Comparison of ENCODE assay signal across 15 cellular contexts in the genomic region with DNA sequence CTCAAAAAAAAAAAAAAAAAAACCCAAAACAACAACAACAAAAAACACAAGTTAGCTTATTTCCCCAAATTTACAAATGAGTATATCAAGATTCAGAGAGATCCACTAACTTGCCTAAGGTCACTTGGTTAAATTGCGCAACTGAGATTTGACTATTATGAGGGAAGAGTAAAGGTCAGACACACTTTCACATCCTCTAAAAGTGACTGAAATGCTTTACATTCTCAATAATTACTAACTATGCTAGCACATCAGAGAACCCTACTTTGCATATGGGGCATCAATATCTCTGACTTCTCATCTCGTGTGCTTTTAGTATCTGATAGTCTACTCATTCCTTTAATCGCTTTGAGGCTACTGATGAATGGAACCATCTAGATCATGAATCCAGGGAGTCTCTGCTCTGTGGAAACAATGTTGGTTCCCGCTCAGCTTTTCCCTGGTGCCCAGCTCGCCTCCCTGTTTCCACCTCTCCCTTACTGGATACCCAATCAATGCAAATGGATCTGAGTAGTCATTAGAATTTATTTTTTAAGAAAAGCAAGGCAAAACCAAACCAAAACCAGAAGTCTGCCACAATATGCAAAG.
DNase-seq lines count a peak whose midpoint lies in the region; ATAC-seq and TF ChIP-seq lines count a peak whose summit lies in the region.
"Had no signal": no experiment of that assay in that cellular context is flagged by ENCODE, and none has a peak within 500 bp of the region (broad histone marks: within the 10 kb centered on the region; RNA-seq: fewer than 3 reads in every experiment).

No MANE protein-coding gene starts in this region.

- TF ChIP-seq RAD21 in liver (IDR thresholded peaks at IDR 0.05) = peak in 1 of 2 donors; percentile 13

- 77% methylated on average over 5 of the region's 5 CpGs for WGBS in liver

- no peaks in the 10 kb centered on the region for H3K36me3 ChIP-seq in liver (ENCODE audit: control insufficient read depth in 4 of 4, insufficient read depth in 3 of 4, low read depth in 1 of 4, low read length in 3 of 4)
- H3K36me3 ChIP-seq in SJCRH30 = no peaks in the 10 kb centered on the region
- no peaks in the 10 kb centered on the region for H3K36me3 ChIP-seq in neural progenitor cell

- H4K20me1 ChIP-seq in neural progenitor cell (ENCODE audit: low read depth) = no peaks in the 10 kb centered on the region

- H3K9me3 ChIP-seq in liver (ENCODE audit: control insufficient read depth in 4 of 4, low read length in 3 of 4) = no peaks in the 10 kb centered on the region
- H3K9me3 ChIP-seq in SJCRH30 (replicated peaks) = peaks cover 7% of the 10 kb centered on the region
- no peaks in the 10 kb centered on the region for H3K9me3 ChIP-seq in neural progenitor cell (ENCODE audit: low read depth)

- H3K9ac ChIP-seq in liver (ENCODE audit: low read depth in 1 of 2, low read length in 2 of 2) (no peak overlapping the region), neural progenitor cell (no peak overlapping the region)

- peaks cover 6% of the 10 kb centered on the region for H3K4me1 Mint-ChIP-seq in neural progenitor cell

- TF ChIP-seq CTCF in liver (IDR thresholded peaks at IDR 0.05; ENCODE audit: low read depth, low read length, missing input control) (no peak), neural progenitor cell (IDR thresholded peaks at IDR 0.05) (no peak)

- H3K4me3 ChIP-seq in liver (ENCODE audit: low read depth in 1 of 3, low read length in 3 of 3) (no peak overlapping the region), SJCRH30 (no peak overlapping the region), neural progenitor cell (no peak overlapping the region)

- no peaks in the 10 kb centered on the region for H3K79me2 ChIP-seq in neural progenitor cell (ENCODE audit: low read depth)

- ATAC-seq in GM19025 (IDR thresholded peaks at IDR 0.05; ENCODE audit: low read depth, unreplicated experiment) = peak; percentile 95
- ATAC-seq in GM21825 (IDR thresholded peaks at IDR 0.05; ENCODE audit: unreplicated experiment) = peak; percentile 94
- peak; percentile 98 for ATAC-seq in HG03354 (IDR thresholded peaks at IDR 0.05; ENCODE audit: poor library complexity, severe bottlenecking, unreplicated experiment)
- ATAC-seq: HCT116, Panc1 had no signal

- peaks cover 9% of the 10 kb centered on the region for H3F3A ChIP-seq in neural progenitor cell (ENCODE audit: low read depth)

- peaks cover 2% of the 10 kb centered on the region for H3K27me3 Mint-ChIP-seq in neural progenitor cell (ENCODE audit: insufficient read depth, low read depth)
- H3K27me3 Mint-ChIP-seq: activated naive CD8-positive, alpha-beta T cell treated with anti-CD3 and anti-CD28 coated beads for 36 hours had no signal

- DNase-seq in SJCRH30 (no peak), neural progenitor cell (ENCODE audit: low spot score) (no peak), dermis blood vessel endothelial cell (no peak)
- DNase-seq in central memory CD4-positive, alpha-beta T cell = no peak
- DNase-seq: activated naive CD8-positive, alpha-beta T cell treated with anti-CD3 and anti-CD28 coated beads for 36 hours; DMS 273 treated with DMSO at 0.1 percent for 48 hours; effector CD4-positive, alpha-beta T cell; hypothalamus; NCI-H1105 treated with DMSO at 0.1 percent for 48 hours had no signal

- no peak overlapping the region for H2AFZ ChIP-seq in neural progenitor cell (replicated peaks)

- H3K36me3 Mint-ChIP-seq in neural progenitor cell = no peaks in the 10 kb centered on the region
- H3K36me3 Mint-ChIP-seq: activated naive CD8-positive, alpha-beta T cell treated with anti-CD3 and anti-CD28 coated beads for 36 hours had no signal

- H3K27ac Mint-ChIP-seq in neural progenitor cell = no peak overlapping the region
- H3K27ac Mint-ChIP-seq: activated naive CD8-positive, alpha-beta T cell treated with anti-CD3 and anti-CD28 coated beads for 36 hours had no signal

- H3K27ac ChIP-seq in liver (ENCODE audit: low read depth in 1 of 2, low read length in 2 of 2) (no peak overlapping the region), SJCRH30 (no peak overlapping the region), neural progenitor cell (no peak overlapping the region)

- H3K9me3 Mint-ChIP-seq in neural progenitor cell = peaks cover 4% of the 10 kb centered on the region

- no peaks in the 10 kb centered on the region for H3K27me3 ChIP-seq in liver (ENCODE audit: control insufficient read depth in 4 of 4, insufficient read depth in 4 of 4, low read length in 3 of 4)
- no peaks in the 10 kb centered on the region for H3K27me3 ChIP-seq in SJCRH30
- no peaks in the 10 kb centered on the region for H3K27me3 ChIP-seq in neural progenitor cell

- H3K4me2 ChIP-seq in neural progenitor cell = no peak overlapping the region

- no peak overlapping the region for H3K4me3 Mint-ChIP-seq in neural progenitor cell
- H3K4me3 Mint-ChIP-seq: activated naive CD8-positive, alpha-beta T cell treated with anti-CD3 and anti-CD28 coated beads for 36 hours had no signal

- H3K4me1 ChIP-seq in liver (ENCODE audit: control insufficient read depth in 4 of 4, insufficient read depth in 4 of 4, low read length in 3 of 4) = peaks cover 0 to 6% (median 2%) of the 10 kb centered on the region in 4 donors
- 0 out of 2 replicates have a peak, but pooled peaks cover 4% of the 10 kb centered on the region for H3K4me1 ChIP-seq in SJCRH30
- peaks cover 8% of the 10 kb centered on the region for H3K4me1 ChIP-seq in neural progenitor cell

TF ChIP-seq in liver, 16 proteins besides CTCF, POLR2A, EP300 and RAD21:
- TF ChIP-seq, protein P1, sequence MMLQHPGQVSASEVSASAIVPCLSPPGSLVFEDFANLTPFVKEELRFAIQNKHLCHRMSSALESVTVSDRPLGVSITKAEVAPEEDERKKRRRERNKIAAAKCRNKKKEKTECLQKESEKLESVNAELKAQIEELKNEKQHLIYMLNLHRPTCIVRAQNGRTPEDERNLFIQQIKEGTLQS (IDR thresholded peaks at IDR 0.05) = no peak
- no peak for TF ChIP-seq SP1 (IDR thresholded peaks at IDR 0.05)
- TF ChIP-seq, protein P2, sequence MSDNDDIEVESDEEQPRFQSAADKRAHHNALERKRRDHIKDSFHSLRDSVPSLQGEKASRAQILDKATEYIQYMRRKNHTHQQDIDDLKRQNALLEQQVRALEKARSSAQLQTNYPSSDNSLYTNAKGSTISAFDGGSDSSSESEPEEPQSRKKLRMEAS (IDR thresholded peaks at IDR 0.05) = no peak
- TF ChIP-seq TAF1 (conservative IDR thresholded peaks at IDR 0.05) = no peak
- TF ChIP-seq YY1 (IDR thresholded peaks at IDR 0.05) = no peak
- no peak for TF ChIP-seq FOXA2 (IDR thresholded peaks at IDR 0.05)
- peak; percentile 25 to 47 for TF ChIP-seq RXRA (IDR thresholded peaks at IDR 0.05)
- no peak for TF ChIP-seq NR2F2 (IDR thresholded peaks at IDR 0.05)
- peak in 1 of 2 donors; percentile 25 for TF ChIP-seq JUND (IDR thresholded peaks at IDR 0.05)
- TF ChIP-seq FOXA1 (IDR thresholded peaks at IDR 0.05) = no peak
- TF ChIP-seq EGR1 (IDR thresholded peaks at IDR 0.05; ENCODE audit: low read depth in 2 of 2) = no peak
- TF ChIP-seq, protein P3, sequence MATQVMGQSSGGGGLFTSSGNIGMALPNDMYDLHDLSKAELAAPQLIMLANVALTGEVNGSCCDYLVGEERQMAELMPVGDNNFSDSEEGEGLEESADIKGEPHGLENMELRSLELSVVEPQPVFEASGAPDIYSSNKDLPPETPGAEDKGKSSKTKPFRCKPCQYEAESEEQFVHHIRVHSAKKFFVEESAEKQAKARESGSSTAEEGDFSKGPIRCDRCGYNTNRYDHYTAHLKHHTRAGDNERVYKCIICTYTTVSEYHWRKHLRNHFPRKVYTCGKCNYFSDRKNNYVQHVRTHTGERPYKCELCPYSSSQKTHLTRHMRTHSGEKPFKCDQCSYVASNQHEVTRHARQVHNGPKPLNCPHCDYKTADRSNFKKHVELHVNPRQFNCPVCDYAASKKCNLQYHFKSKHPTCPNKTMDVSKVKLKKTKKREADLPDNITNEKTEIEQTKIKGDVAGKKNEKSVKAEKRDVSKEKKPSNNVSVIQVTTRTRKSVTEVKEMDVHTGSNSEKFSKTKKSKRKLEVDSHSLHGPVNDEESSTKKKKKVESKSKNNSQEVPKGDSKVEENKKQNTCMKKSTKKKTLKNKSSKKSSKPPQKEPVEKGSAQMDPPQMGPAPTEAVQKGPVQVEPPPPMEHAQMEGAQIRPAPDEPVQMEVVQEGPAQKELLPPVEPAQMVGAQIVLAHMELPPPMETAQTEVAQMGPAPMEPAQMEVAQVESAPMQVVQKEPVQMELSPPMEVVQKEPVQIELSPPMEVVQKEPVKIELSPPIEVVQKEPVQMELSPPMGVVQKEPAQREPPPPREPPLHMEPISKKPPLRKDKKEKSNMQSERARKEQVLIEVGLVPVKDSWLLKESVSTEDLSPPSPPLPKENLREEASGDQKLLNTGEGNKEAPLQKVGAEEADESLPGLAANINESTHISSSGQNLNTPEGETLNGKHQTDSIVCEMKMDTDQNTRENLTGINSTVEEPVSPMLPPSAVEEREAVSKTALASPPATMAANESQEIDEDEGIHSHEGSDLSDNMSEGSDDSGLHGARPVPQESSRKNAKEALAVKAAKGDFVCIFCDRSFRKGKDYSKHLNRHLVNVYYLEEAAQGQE (IDR thresholded peaks at IDR 0.05) = no peak
- TF ChIP-seq, protein P4, sequence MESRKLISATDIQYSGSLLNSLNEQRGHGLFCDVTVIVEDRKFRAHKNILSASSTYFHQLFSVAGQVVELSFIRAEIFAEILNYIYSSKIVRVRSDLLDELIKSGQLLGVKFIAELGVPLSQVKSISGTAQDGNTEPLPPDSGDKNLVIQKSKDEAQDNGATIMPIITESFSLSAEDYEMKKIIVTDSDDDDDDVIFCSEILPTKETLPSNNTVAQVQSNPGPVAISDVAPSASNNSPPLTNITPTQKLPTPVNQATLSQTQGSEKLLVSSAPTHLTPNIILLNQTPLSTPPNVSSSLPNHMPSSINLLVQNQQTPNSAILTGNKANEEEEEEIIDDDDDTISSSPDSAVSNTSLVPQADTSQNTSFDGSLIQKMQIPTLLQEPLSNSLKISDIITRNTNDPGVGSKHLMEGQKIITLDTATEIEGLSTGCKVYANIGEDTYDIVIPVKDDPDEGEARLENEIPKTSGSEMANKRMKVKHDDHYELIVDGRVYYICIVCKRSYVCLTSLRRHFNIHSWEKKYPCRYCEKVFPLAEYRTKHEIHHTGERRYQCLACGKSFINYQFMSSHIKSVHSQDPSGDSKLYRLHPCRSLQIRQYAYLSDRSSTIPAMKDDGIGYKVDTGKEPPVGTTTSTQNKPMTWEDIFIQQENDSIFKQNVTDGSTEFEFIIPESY (IDR thresholded peaks at IDR 0.05) = no peak
- no peak for TF ChIP-seq HNF4G (IDR thresholded peaks at IDR 0.05)
- TF ChIP-seq HNF4A (conservative IDR thresholded peaks at IDR 0.05) = peak; percentile 54 to 65
- no peak for TF ChIP-seq GABPA (IDR thresholded peaks at IDR 0.05 in 1 of 2, conservative IDR thresholded peaks at IDR 0.05 in 1 of 2)
TF ChIP-seq in liver: peak in this region for 3.
